Comparison of ENCODE assay signal across 15 cellular contexts in genomic region chr9:96216618-96217017, GRCh38.
"Had no signal": no experiment of that assay in that cellular context is flagged by ENCODE, and none has a peak within 500 bp of the region (broad histone marks: within the 10 kb centered on the region; RNA-seq: fewer than 3 reads in every experiment).

No MANE protein-coding gene starts in this region.

- H3K36me3 ChIP-seq: cardiac muscle cell, ovary had no signal

- H3K27ac Mint-ChIP-seq: activated CD8-positive, alpha-beta T cell treated with anti-CD3 and anti-CD28 coated beads, Interleukin-2, amount 10 ng/mL, durations not matched to agents 7 days and 5 days; activated naive CD8-positive, alpha-beta T cell treated with anti-CD3 and anti-CD28 coated beads, Interleukin-2, amount 10 ng/mL, durations not matched to agents 7 days and 5 days; activated T-cell treated with anti-CD3 and anti-CD28 coated beads, Interleukin-2, amount 50 U/mL, for 24 hours; activated T-helper 2 cell treated with anti-CD3 and anti-CD28 coated beads, Interferon-gamma antibody, Interleukin-2, Interleukin-4, amounts not matched to agents 10 μg/mL and 5 μg/mL and 100 μg/mL, durations not matched to agents 14 hours and 24 hours and 36 hours had no signal

- DNase-seq: activated CD4-positive, alpha-beta T cell treated with anti-CD3 and anti-CD28 coated beads for 48 hours; activated CD4-positive, CD25-positive, alpha-beta regulatory T cell; activated CD8-positive, alpha-beta T cell treated with anti-CD3 and anti-CD28 coated beads, Interleukin-2, amount 10 ng/mL, durations not matched to agents 7 days and 5 days; activated naive CD4-positive, alpha-beta T cell treated with Interleukin-2 at 50 U/mL for 16 hours; activated naive CD8-positive, alpha-beta T cell treated with anti-CD3 and anti-CD28 coated beads, Interleukin-2, amount 10 ng/mL, durations not matched to agents 7 days and 5 days; activated T-cell treated with anti-CD3 and anti-CD28 coated beads, Interleukin-2, amount 50 U/mL, for 24 hours; effector CD8-positive, alpha-beta T cell; foreskin fibroblast; stimulated activated CD4-positive, alpha-beta T cell treated with anti-CD3 and anti-CD28 coated beads, Interleukin-4, amount 100 ng/mL, for 1 hour; T-helper 1 cell; T-helper 9 cell had no signal

- H3K27me3 ChIP-seq: cardiac muscle cell, ovary had no signal

- H3K4me3 Mint-ChIP-seq: activated CD8-positive, alpha-beta T cell treated with anti-CD3 and anti-CD28 coated beads, Interleukin-2, amount 10 ng/mL, durations not matched to agents 7 days and 5 days; activated naive CD8-positive, alpha-beta T cell treated with anti-CD3 and anti-CD28 coated beads, Interleukin-2, amount 10 ng/mL, durations not matched to agents 7 days and 5 days; activated T-cell treated with anti-CD3 and anti-CD28 coated beads, Interleukin-2, amount 50 U/mL, for 24 hours; dendritic cell treated with granulocyte-macrophage colony-stimulating factor and Interleukin-4, amounts not matched to agents 40 ng/mL and 50 ng/mL, for 4 days had no signal

- H3K9me3 ChIP-seq: ovary had no signal

- H3K36me3 Mint-ChIP-seq: activated naive CD8-positive, alpha-beta T cell treated with anti-CD3 and anti-CD28 coated beads, Interleukin-2, amount 10 ng/mL, durations not matched to agents 7 days and 5 days had no signal

- H3K9me3 Mint-ChIP-seq: activated naive CD8-positive, alpha-beta T cell treated with anti-CD3 and anti-CD28 coated beads, Interleukin-2, amount 10 ng/mL, durations not matched to agents 7 days and 5 days; activated T-cell treated with anti-CD3 and anti-CD28 coated beads, Interleukin-2, amount 50 U/mL, for 24 hours; activated T-helper 2 cell treated with anti-CD3 and anti-CD28 coated beads, Interferon-gamma antibody, Interleukin-2, Interleukin-4, amounts not matched to agents 10 μg/mL and 5 μg/mL and 100 μg/mL, durations not matched to agents 14 hours and 24 hours and 36 hours; dendritic cell treated with granulocyte-macrophage colony-stimulating factor and Interleukin-4, amounts not matched to agents 40 ng/mL and 50 ng/mL, for 4 days had no signal

- H3K4me3 ChIP-seq: cardiac muscle cell, ovary had no signal
